Comparison of ENCODE assay signal across 1 cellular context in genomic region chr12:45353944-45354343, GRCh38.
TF ChIP-seq lines count a peak whose summit lies in the region.

No MANE protein-coding gene starts in this region.

TF ChIP-seq in endothelial cell of umbilical vein, 7 proteins besides CTCF, POLR2A, EP300 and RAD21 (continued from another document):
- TF ChIP-seq FOS (IDR thresholded peaks at IDR 0.05; ENCODE audit: borderline replicate concordance, insufficient read depth, low read length) (no peak), GATA2 (IDR thresholded peaks at IDR 0.05; ENCODE audit: insufficient read depth, insufficient read length, low read depth, low read length) (no peak), POLR2AphosphoS5 (IDR thresholded peaks at IDR 0.05; ENCODE audit: insufficient read depth, low read depth, low read length) (no peak), MYC (IDR thresholded peaks at IDR 0.05; ENCODE audit: low read depth, low read length) (no peak), JUN (IDR thresholded peaks at IDR 0.05; ENCODE audit: borderline replicate concordance, insufficient read depth, insufficient read length, low read depth) (no peak)
TF ChIP-seq in endothelial cell of umbilical vein: peak in this region for 0.
